32 cellular contexts compared by ENCODE assay signal in genomic region chr12:26282339-26282945, GRCh38.
"Had no signal": no experiment of that assay in that cellular context is flagged by ENCODE, and none has a peak within 500 bp of the region (broad histone marks: within the 10 kb centered on the region; RNA-seq: fewer than 3 reads in every experiment).

No MANE protein-coding gene starts in this region.

- H3K9ac ChIP-seq: neural progenitor cell, parathyroid adenoma had no signal

- H3K79me2 ChIP-seq: parathyroid adenoma had no signal

- H3K36me3 ChIP-seq: adrenal gland, cardiac muscle cell, neural progenitor cell, stomach, thyroid gland, upper lobe of left lung, vagina had no signal

- H3K27me3 ChIP-seq: adrenal gland, body of pancreas, dorsolateral prefrontal cortex, neural progenitor cell, stomach, thyroid gland, upper lobe of left lung, vagina had no signal

- H3K27ac ChIP-seq: body of pancreas, cardiac muscle cell, coronary artery, neural progenitor cell, parathyroid adenoma, psoas muscle, stomach, thyroid gland, upper lobe of left lung, vagina, VCaP had no signal

- H3K9me3 ChIP-seq: adrenal gland, body of pancreas, psoas muscle, thyroid gland, upper lobe of left lung, vagina had no signal

- DNase-seq: activated CD4-positive, alpha-beta T cell treated with anti-CD3 and anti-CD28 coated beads for 4 hours; activated CD4-positive, alpha-beta T cell treated with anti-CD3 and anti-CD28 coated beads, Interleukin-2, amount 50 U/mL, for 4 hours; activated effector memory CD4-positive, alpha-beta T cell treated with anti-CD3 and anti-CD28 coated beads, Interleukin-2, amount 50 U/mL, for 16 hours; activated naive CD4-positive, alpha-beta T cell treated with anti-CD3 and anti-CD28 coated beads for 36 hours; activated naive CD8-positive, alpha-beta T cell treated with anti-CD3 and anti-CD28 coated beads for 36 hours; activated T-cell treated with anti-CD3 and anti-CD28 coated beads for 4 hours; adrenal gland; aorta; body of pancreas; cerebellar nuclear complex; dorsolateral prefrontal cortex; effector memory CD4-positive, alpha-beta T cell; islet precursor cell; left cardiac atrium; left ventricle myocardium superior; midbrain; natural killer cell; occipital lobe; psoas muscle; stimulated activated CD4-positive, alpha-beta T cell treated with anti-CD3 and anti-CD28 coated beads, Interleukin-15, amount 100 ng/mL, for 24 hours; stimulated activated CD4-positive, alpha-beta T cell treated with anti-CD3 and anti-CD28 coated beads, Interleukin-2, amount 100 ng/mL, for 24 hours; stimulated activated naive B cell treated with anti-CD40 and anti-IgM and Interleukin-4, amounts not matched to agents 10 μg/mL and 1 μg/mL and 100 μg/mL, for 72 hours; stomach; thyroid gland; upper lobe of left lung had no signal

- H2AFZ ChIP-seq: neural progenitor cell, parathyroid adenoma had no signal

- H3K4me3 ChIP-seq: adrenal gland, body of pancreas, cardiac muscle cell, coronary artery, dorsolateral prefrontal cortex, neural progenitor cell, psoas muscle, stomach, thyroid gland, upper lobe of left lung, vagina had no signal

- FAIRE-seq: frontal cortex had no signal

- H3K4me2 ChIP-seq: neural progenitor cell had no signal

- ATAC-seq: body of pancreas; left cardiac atrium; left ventricle myocardium superior; natural killer cell; stimulated activated naive B cell treated with anti-CD40 and anti-IgM and Interleukin-4, amounts not matched to agents 10 μg/mL and 1 μg/mL and 100 μg/mL, for 72 hours had no signal

- H3K4me1 ChIP-seq: neural progenitor cell, parathyroid adenoma, stomach, vagina had no signal
